Comparison of ENCODE assay signal across 9 cellular contexts in genomic region chr10:30553625-30554442, GRCh38.
DNase-seq lines count a peak whose midpoint lies in the region; ATAC-seq and TF ChIP-seq lines count a peak whose summit lies in the region.
"Had no signal": no experiment of that assay in that cellular context is flagged by ENCODE, and none has a peak within 500 bp of the region (broad histone marks: within the 10 kb centered on the region; RNA-seq: fewer than 3 reads in every experiment).

No MANE protein-coding gene starts in this region.

- H3K4me3 Mint-ChIP-seq in glutamatergic neuron (ENCODE audit: unreplicated experiment), result peak overlapping the region; percentile 21
- peak overlapping the region; percentile 33 for H3K4me3 Mint-ChIP-seq in osteocyte (ENCODE audit: unreplicated experiment)
- H3K4me3 Mint-ChIP-seq in CD8-positive, alpha-beta T cell, result no peak overlapping the region

- H3K4me1 Mint-ChIP-seq in glutamatergic neuron (ENCODE audit: low read depth, unreplicated experiment), result peaks cover 9% of the 10 kb centered on the region
- peaks cover 17% of the 10 kb centered on the region for H3K4me1 Mint-ChIP-seq in osteocyte (ENCODE audit: unreplicated experiment)
- H3K4me1 Mint-ChIP-seq in CD8-positive, alpha-beta T cell (ENCODE audit: low read depth), result peaks cover 3% of the 10 kb centered on the region

- no peaks in the 10 kb centered on the region for H3K9me3 ChIP-seq in SJCRH30 (replicated peaks)
- H3K9me3 ChIP-seq in CD8-positive, alpha-beta T cell (ENCODE audit: low read length), result no peaks in the 10 kb centered on the region

- H3K27ac Mint-ChIP-seq in glutamatergic neuron (ENCODE audit: unreplicated experiment), result peak overlapping the region; percentile 19
- peak overlapping the region; percentile 68 for H3K27ac Mint-ChIP-seq in osteocyte (ENCODE audit: unreplicated experiment)
- H3K27ac Mint-ChIP-seq in CD8-positive, alpha-beta T cell, result no peak overlapping the region

- no peak for TF ChIP-seq CTCF in glutamatergic neuron (IDR thresholded peaks at IDR 0.05; ENCODE audit: partially characterized antibody, unreplicated experiment)
- TF ChIP-seq CTCF in osteocyte (IDR thresholded peaks at IDR 0.05), result no peak
- no peak for TF ChIP-seq CTCF in GM10266 (IDR thresholded peaks at IDR 0.05; ENCODE audit: control insufficient read depth, insufficient read depth, low read depth, missing control alignments)
- TF ChIP-seq CTCF in CD8-positive, alpha-beta T cell (IDR thresholded peaks at IDR 0.05), result no peak

- H3K27ac ChIP-seq in SJCRH30, result no peak overlapping the region
- no peak overlapping the region for H3K27ac ChIP-seq in CD8-positive, alpha-beta T cell (ENCODE audit: low read depth, low read length)

- H3K4me3 ChIP-seq in SJCRH30, result no peak overlapping the region
- H3K4me3 ChIP-seq in CD8-positive, alpha-beta T cell (ENCODE audit: low read depth, low read length), result no peak overlapping the region

- no peak for ATAC-seq in CD8-positive, alpha-beta T cell

- POLR2A ChIA-PET in CD8-positive, alpha-beta T cell (lab: Charles Lee), result no interaction called here

- no peaks in the 10 kb centered on the region for H3K27me3 ChIP-seq in SJCRH30
- H3K27me3 ChIP-seq in CD8-positive, alpha-beta T cell (ENCODE audit: insufficient read depth, low read length), result no peaks in the 10 kb centered on the region

- H3K4me1 ChIP-seq in SJCRH30, result no peaks in the 10 kb centered on the region
- H3K4me1 ChIP-seq in CD8-positive, alpha-beta T cell (ENCODE audit: insufficient read depth, low read length), result no peaks in the 10 kb centered on the region

- intact Hi-C loops in CD8-positive, alpha-beta T cell (cut with DNase I, micrococcal nuclease), result no loop called here

- H3K27me3 Mint-ChIP-seq in glutamatergic neuron (ENCODE audit: unreplicated experiment) (no peaks in the 10 kb centered on the region), osteocyte (ENCODE audit: unreplicated experiment) (no peaks in the 10 kb centered on the region)
- H3K27me3 Mint-ChIP-seq in CD8-positive, alpha-beta T cell (ENCODE audit: low read depth), result no peaks in the 10 kb centered on the region

- H3K36me3 ChIP-seq in SJCRH30, result no peaks in the 10 kb centered on the region
- H3K36me3 ChIP-seq in CD8-positive, alpha-beta T cell (ENCODE audit: insufficient read depth, low read length), result no peaks in the 10 kb centered on the region

- no peaks in the 10 kb centered on the region for H3K36me3 Mint-ChIP-seq in glutamatergic neuron (ENCODE audit: unreplicated experiment)
- H3K36me3 Mint-ChIP-seq in osteocyte (ENCODE audit: unreplicated experiment), result no peaks in the 10 kb centered on the region
- H3K36me3 Mint-ChIP-seq in CD8-positive, alpha-beta T cell, result no peaks in the 10 kb centered on the region

- CTCF ChIA-PET in CD8-positive, alpha-beta T cell (lab: Charles Lee), result interaction anchor here (0.6 to 3.8 kb wide), 4 partner anchors 8 to 946 kb away, joined by 3 to 11 read pairs (median 3); no protein-coding TSS in a partner anchor

- DNase-seq in COLO668 (lab: John Stamatoyannopoulos, UW; ENCODE audit: unreplicated experiment), result peak; percentile 2
- DNase-seq in OCI-M2 (lab: John Stamatoyannopoulos, UW; ENCODE audit: unreplicated experiment), result peak; percentile 40
- DNase-seq in glutamatergic neuron, result peak; percentile 49
- DNase-seq in osteocyte (ENCODE audit: extremely low spot score, unreplicated experiment), result no peak
- DNase-seq in SJCRH30, result no peak
- DNase-seq in GM10266 (ENCODE audit: extremely low spot score), result no peak
- no peak for DNase-seq in HK-2 (ENCODE audit: unreplicated experiment)
- DNase-seq in CD8-positive, alpha-beta T cell, result no peak
- DNase-seq: stimulated activated CD4-positive, alpha-beta T cell treated with anti-CD3 and anti-CD28 coated beads, Interleukin-4, amount 100 ng/mL, for 1 hour had no signal

- H3K9me3 Mint-ChIP-seq in glutamatergic neuron (ENCODE audit: unreplicated experiment) (no peaks in the 10 kb centered on the region), osteocyte (ENCODE audit: unreplicated experiment) (no peaks in the 10 kb centered on the region)
- H3K9me3 Mint-ChIP-seq in CD8-positive, alpha-beta T cell, result no peaks in the 10 kb centered on the region

Comparison
In these comparisons a context has a peak if more than half of its experiments do, and no peak if none do; other contexts are left out.
1. DNase-seq: peak in COLO668 (single experiment), OCI-M2 (single experiment) and glutamatergic neuron (single experiment); none in osteocyte (single experiment), SJCRH30 (0 of 2), GM10266 (single experiment), HK-2 (single experiment) and CD8-positive, alpha-beta T cell (0 of 7).